ENCODE assay signal across 14 cellular contexts in genomic region chr6:16691328-16691727, GRCh38.
A peak's percentile ranks its signal among the peaks of the same experiment; 100 is the strongest.
DNase-seq lines count a peak whose midpoint lies in the region; ATAC-seq, FAIRE-seq and TF ChIP-seq lines count a peak whose summit lies in the region.
"Had no signal": no experiment of that assay in that cellular context is flagged by ENCODE, and none has a peak within 500 bp of the region (broad histone marks: within the 10 kb centered on the region; RNA-seq: fewer than 3 reads in every experiment).

No MANE protein-coding gene starts in this region.

- no peaks in the 10 kb centered on the region for H3K9me3 Mint-ChIP-seq in CD8-positive, alpha-beta T cell

- POLR2A ChIA-PET in A549 (lab: Yijun Ruan, JAX) = interaction anchor here (1.3 kb wide), 2 partner anchors 21 to 71 kb away, joined by 3 to 4 read pairs; no protein-coding TSS in a partner anchor
- POLR2A ChIA-PET in CD8-positive, alpha-beta T cell (lab: Charles Lee) = interaction anchor here (0.9 kb wide), 1 partner anchor 9 kb away, joined by 3 read pairs; no protein-coding TSS in a partner anchor
- POLR2A ChIA-PET in PC-9 (lab: Charles Lee; ENCODE audit: unreplicated experiment) = no interaction called here

- H3K9me3 ChIP-seq in A549 (no peaks in the 10 kb centered on the region), PC-9 (ENCODE audit: insufficient read depth, low read depth) (no peaks in the 10 kb centered on the region), spleen (no peaks in the 10 kb centered on the region)
- H3K9me3 ChIP-seq in CD8-positive, alpha-beta T cell (ENCODE audit: low read length) = no peaks in the 10 kb centered on the region
- H3K9me3 ChIP-seq: BLaER1, SJCRH30 had no signal

- H3K4me3 ChIP-seq in A549 (no peak overlapping the region), PC-9 (no peak overlapping the region), brain microvascular endothelial cell (ENCODE audit: low read depth, low read length) (no peak overlapping the region), spleen (no peak overlapping the region)
- H3K4me3 ChIP-seq in CD8-positive, alpha-beta T cell (ENCODE audit: low read depth, low read length) = no peak overlapping the region
- H3K4me3 ChIP-seq: BLaER1, SJCRH30 had no signal

- no peak for TF ChIP-seq RAD21 in A549 (conservative IDR thresholded peaks at IDR 0.05 in 1 of 2, IDR thresholded peaks at IDR 0.05 in 1 of 2)

- peaks cover 17% of the 10 kb centered on the region for H3F3A ChIP-seq in PC-9 (ENCODE audit: insufficient read depth, low read depth)

- H3K4me2 ChIP-seq in A549 = peak overlapping the region; percentile 63
- peak overlapping the region; percentile 11; the same call in 1 of the 2 replicates for H3K4me2 ChIP-seq in PC-9
- H3K4me2 ChIP-seq: BLaER1 had no signal

- peaks cover 73% of the 10 kb centered on the region for H3K4me1 Mint-ChIP-seq in CD8-positive, alpha-beta T cell (ENCODE audit: low read depth)

- no peak for TF ChIP-seq EP300 in A549 (IDR thresholded peaks at IDR 0.05)

- no peak for TF ChIP-seq POLR2A in A549 (IDR thresholded peaks at IDR 0.05; ENCODE audit: low read length)
- TF ChIP-seq POLR2A in spleen (IDR thresholded peaks at IDR 0.05) = no peak

- TF ChIP-seq CTCF in A549 (IDR thresholded peaks at IDR 0.05) (no peak), PC-9 (conservative IDR thresholded peaks at IDR 0.05) (no peak), brain microvascular endothelial cell (IDR thresholded peaks at IDR 0.05; ENCODE audit: low read depth, low read length, missing control alignments) (no peak), spleen (IDR thresholded peaks at IDR 0.05 in 8 of 11, conservative IDR thresholded peaks at IDR 0.05 in 3 of 11) (no peak)
- TF ChIP-seq CTCF in CD8-positive, alpha-beta T cell (IDR thresholded peaks at IDR 0.05) = no peak

- CTCF ChIA-PET in A549 (lab: Yijun Ruan, JAX) (interaction anchor here (1.0 to 1.3 kb wide), 3 partner anchors 21 to 72 kb away, joined by 3 to 6 read pairs (median 5); partner anchors contain the start of gene ATXN1), PC-9 (lab: Charles Lee) (interaction anchor here (0.7 to 0.9 kb wide), 2 partner anchors 10 to 55 kb away, joined by 3 read pairs; no protein-coding TSS in a partner anchor)
- CTCF ChIA-PET in CD8-positive, alpha-beta T cell (lab: Charles Lee) = no interaction called here

- H3K36me3 Mint-ChIP-seq in CD8-positive, alpha-beta T cell = peaks cover 9% of the 10 kb centered on the region

- H3K9me2 ChIP-seq in PC-9 (ENCODE audit: insufficient read depth) = no peaks in the 10 kb centered on the region; the same call in 1 of the 2 replicates

- H3K79me2 ChIP-seq in PC-9 (ENCODE audit: low read depth) = peaks cover 6% of the 10 kb centered on the region; the same call in 1 of the 2 replicates

- in situ Hi-C loops in brain microvascular endothelial cell (cut with HindIII; ENCODE audit: low pct_ligation_motif_present, low sequenced_read_pairs) = no loop called here

- no peaks in the 10 kb centered on the region for H3K27me3 ChIP-seq in CD8-positive, alpha-beta T cell (ENCODE audit: insufficient read depth, low read length)
- H3K27me3 ChIP-seq in PC-9 (ENCODE audit: insufficient read depth, low read depth) = no peaks in the 10 kb centered on the region
- H3K27me3 ChIP-seq in brain microvascular endothelial cell (replicated peaks) = no peaks in the 10 kb centered on the region
- H3K27me3 ChIP-seq in spleen (replicated peaks in 1 of 7) = no peaks in the 10 kb centered on the region
- H3K27me3 ChIP-seq: BLaER1, SJCRH30 had no signal

- H3K36me3 ChIP-seq in CD8-positive, alpha-beta T cell (ENCODE audit: insufficient read depth, low read length) = no peaks in the 10 kb centered on the region
- H3K36me3 ChIP-seq in PC-9 (ENCODE audit: low read depth) = no peaks in the 10 kb centered on the region
- H3K36me3 ChIP-seq in brain microvascular endothelial cell (replicated peaks) = no peaks in the 10 kb centered on the region
- H3K36me3 ChIP-seq in spleen = no peaks in the 10 kb centered on the region
- H3K36me3 ChIP-seq: BLaER1, SJCRH30 had no signal

- DNase-seq in A549 (ENCODE audit: low read depth in 1 of 2, low spot score in 1 of 2) = no peak
- DNase-seq in CD8-positive, alpha-beta T cell = no peak
- DNase-seq in PC-9 = no peak
- no peak for DNase-seq in brain microvascular endothelial cell
- no peak for DNase-seq in spleen
- DNase-seq: DMS79, GOT3, retina, SJCRH30 had no signal

- H3K4me1 ChIP-seq in A549 (peaks cover 59% of the 10 kb centered on the region), PC-9 (replicated peaks; ENCODE audit: insufficient read depth) (peaks cover 21% of the 10 kb centered on the region), spleen (peaks cover 8 to 87% (median 62%) of the 10 kb centered on the region in 6 donors)
- H3K4me1 ChIP-seq in CD8-positive, alpha-beta T cell (ENCODE audit: insufficient read depth, low read length) = no peaks in the 10 kb centered on the region
- H3K4me1 ChIP-seq: BLaER1, SJCRH30 had no signal

- H4K20me1 ChIP-seq in PC-9 (ENCODE audit: insufficient read depth) = no peaks in the 10 kb centered on the region
- H4K20me1 ChIP-seq: BLaER1 had no signal

- H3K27ac ChIP-seq in A549 (peak overlapping the region; percentile 80 to 93), PC-9 (peak overlapping the region; percentile 49), brain microvascular endothelial cell (peak overlapping the region; percentile 31), spleen (peak overlapping the region in 3 of 8 donors; percentile 17 to 74 (median 35))
- H3K27ac ChIP-seq in CD8-positive, alpha-beta T cell (ENCODE audit: low read depth, low read length) = no peak overlapping the region
- H3K27ac ChIP-seq: BLaER1, SJCRH30 had no signal

- no peak overlapping the region for H2AFZ ChIP-seq in PC-9

- no peak for FAIRE-seq in A549 (lab: Jason Lieb, UNC)
- FAIRE-seq: TTC549 had no signal

- BruUV-seq in PC-9 (replicated peaks; lab: Mats Ljungman, UMichigan) = no TSS peak

- no peaks in the 10 kb centered on the region for H3K27me3 Mint-ChIP-seq in CD8-positive, alpha-beta T cell (ENCODE audit: low read depth)

- peak overlapping the region; percentile 67 for H3K27ac Mint-ChIP-seq in CD8-positive, alpha-beta T cell

- no peak overlapping the region for H3K4me3 Mint-ChIP-seq in CD8-positive, alpha-beta T cell

- no peak for ATAC-seq in A549
- ATAC-seq in CD8-positive, alpha-beta T cell = peak; percentile 62
- ATAC-seq in HG02973 (IDR thresholded peaks at IDR 0.05; ENCODE audit: unreplicated experiment) = no peak
- no peak for ATAC-seq in SK-N-SH treated with all-trans-retinoic acid at 6 μM for 48 hours
- no peak for ATAC-seq in GM19467 (IDR thresholded peaks at IDR 0.05; ENCODE audit: unreplicated experiment)

- intact Hi-C loops in CD8-positive, alpha-beta T cell (cut with DNase I, micrococcal nuclease) = no loop called here
- intact Hi-C loops in PC-9 (cut with micrococcal nuclease; ENCODE audit: unreplicated experiment) = no loop called here
- intact Hi-C loops in spleen (cut with DNase I; ENCODE audit: low total_unique reads) = no loop called here

TF ChIP-seq in A549, 52 proteins besides CTCF, POLR2A, EP300 and RAD21 (continues in another document):
- TF ChIP-seq ZC3H11A (IDR thresholded peaks at IDR 0.05) (no peak), FOSL2 (IDR thresholded peaks at IDR 0.05) (no peak), FOSL2 (CRISPR knock-in tag; IDR thresholded peaks at IDR 0.05) (no peak), KDM5A (IDR thresholded peaks at IDR 0.05) (no peak), MAZ (IDR thresholded peaks at IDR 0.05; ENCODE audit: borderline replicate concordance, low read depth, low read length) (no peak), CBX8 (IDR thresholded peaks at IDR 0.05) (no peak), KDM1A (IDR thresholded peaks at IDR 0.05; ENCODE audit: low read depth) (no peak), EHMT2 (IDR thresholded peaks at IDR 0.05; ENCODE audit: low read depth) (no peak), CEBPB (IDR thresholded peaks at IDR 0.05) (no peak), HOXA7 (CRISPR knock-in tag; IDR thresholded peaks at IDR 0.05) (no peak), NFE2L2 (conservative IDR thresholded peaks at IDR 0.05; ENCODE audit: low read length) (no peak), TFCP2L1 (CRISPR knock-in tag; IDR thresholded peaks at IDR 0.05) (no peak), HES2 (IDR thresholded peaks at IDR 0.05) (no peak)

TF ChIP-seq in SK-N-SH treated with all-trans-retinoic acid at 6 μM for 48 hours, 23 proteins besides CTCF, POLR2A, EP300 and RAD21:
- TF ChIP-seq TOX (CRISPR knock-in tag; IDR thresholded peaks at IDR 0.05; ENCODE audit: borderline replicate concordance) = no peak
- TF ChIP-seq ZFP30 (CRISPR knock-in tag; IDR thresholded peaks at IDR 0.05) = no peak
TF ChIP-seq in SK-N-SH treated with all-trans-retinoic acid at 6 μM for 48 hours: peak in this region for 0.
